Comparison of ENCODE assay signal across 22 cellular contexts in the genomic region with DNA sequence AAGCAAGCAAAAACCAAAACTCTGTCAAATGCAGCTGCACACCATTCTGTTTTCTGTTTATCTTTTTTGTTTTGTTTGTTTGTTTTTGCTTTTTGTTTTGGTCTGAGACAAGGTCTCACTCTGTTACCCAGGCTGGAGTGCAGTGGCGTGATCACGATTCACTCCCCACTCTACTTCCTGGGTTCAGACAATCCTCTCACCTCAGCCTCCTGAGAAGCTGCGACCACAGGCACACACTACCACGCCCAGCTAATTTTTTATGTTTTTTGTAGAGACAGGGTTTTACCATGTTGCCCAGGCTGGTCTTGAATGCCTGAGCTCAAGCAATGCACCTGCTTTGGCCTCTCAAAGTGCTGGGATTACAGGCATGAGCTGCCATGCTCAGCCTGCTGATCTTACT. TPM values are rescaled to one million over a fixed set of nuclear protein-coding genes. Genes with fewer than 3 reads are reported as not detected.
A peak's percentile ranks its signal among the peaks of the same experiment; 100 is the strongest.
DNase-seq lines count a peak whose midpoint lies in the region; ATAC-seq, FAIRE-seq and TF ChIP-seq lines count a peak whose summit lies in the region.
"Had no signal": no experiment of that assay in that cellular context is flagged by ENCODE, and none has a peak within 500 bp of the region (broad histone marks: within the 10 kb centered on the region; RNA-seq: fewer than 3 reads in every experiment).

No MANE protein-coding gene starts in this region.

- no peaks in the 10 kb centered on the region for H3K27me3 Mint-ChIP-seq in activated naive CD8-positive, alpha-beta T cell treated with anti-CD3 and anti-CD28 coated beads, Interleukin-2, amount 10 ng/mL, durations not matched to agents 7 days and 5 days
- H3K27me3 Mint-ChIP-seq in activated naive CD8-positive, alpha-beta T cell treated with anti-CD3 and anti-CD28 coated beads for 36 hours: no peaks in the 10 kb centered on the region
- no peaks in the 10 kb centered on the region for H3K27me3 Mint-ChIP-seq in activated T-helper 17 cell treated with anti-CD3 and anti-CD28 coated beads, Interleukin-2, amount 50 U/mL, for 72 hours
- no peaks in the 10 kb centered on the region for H3K27me3 Mint-ChIP-seq in stimulated activated memory B cell treated with anti-CD40 and anti-IgM and Interleukin-4, amounts not matched to agents 10 μg/mL and 1 μg/mL and 100 μg/mL, for 72 hours

- H3K36me3 ChIP-seq in KOPT-K1 (ENCODE audit: insufficient read depth, low read length): 0 out of 2 replicates have a peak, but pooled peaks cover 5% of the 10 kb centered on the region
- H3K36me3 ChIP-seq in BE2C: no peaks in the 10 kb centered on the region
- H3K36me3 ChIP-seq: heart right ventricle, WERI-Rb-1 had no signal

- no peaks in the 10 kb centered on the region for H3K4me1 ChIP-seq in BE2C
- H3K4me1 ChIP-seq: heart right ventricle, parathyroid adenoma had no signal

- DNase-seq in activated naive CD8-positive, alpha-beta T cell treated with anti-CD3 and anti-CD28 coated beads, Interleukin-2, amount 10 ng/mL, durations not matched to agents 7 days and 5 days: no peak
- DNase-seq in activated naive CD8-positive, alpha-beta T cell treated with anti-CD3 and anti-CD28 coated beads for 36 hours: no peak
- DNase-seq in anterior cingulate cortex (lab: John Stamatoyannopoulos, UW) (no peak), HTR-8/SVneo (ENCODE audit: insufficient read length, low spot score) (no peak), BE2C (no peak)
- DNase-seq: activated CD8-positive, alpha-beta memory T cell treated with anti-CD3 and anti-CD28 coated beads for 24 hours; heart right ventricle; nephron progenitor cell; right cardiac atrium; WERI-Rb-1 had no signal

- H3K4me3 Mint-ChIP-seq in activated naive CD8-positive, alpha-beta T cell treated with anti-CD3 and anti-CD28 coated beads, Interleukin-2, amount 10 ng/mL, durations not matched to agents 7 days and 5 days: peak overlapping the region; percentile 23
- no peak overlapping the region for H3K4me3 Mint-ChIP-seq in activated naive CD8-positive, alpha-beta T cell treated with anti-CD3 and anti-CD28 coated beads for 36 hours
- H3K4me3 Mint-ChIP-seq in activated T-helper 17 cell treated with anti-CD3 and anti-CD28 coated beads, Interleukin-2, amount 50 U/mL, for 72 hours: no peak overlapping the region
- no peak overlapping the region for H3K4me3 Mint-ChIP-seq in stimulated activated memory B cell treated with anti-CD40 and anti-IgM and Interleukin-4, amounts not matched to agents 10 μg/mL and 1 μg/mL and 100 μg/mL, for 72 hours
- H3K4me3 Mint-ChIP-seq: GM23338, nephron progenitor cell, type B pancreatic cell had no signal

- no peak overlapping the region for H3K4me3 ChIP-seq in BE2C (ENCODE audit: low read depth, low read length)
- H3K4me3 ChIP-seq: GM23338, heart right ventricle had no signal

- POLR2A ChIA-PET in activated naive CD8-positive, alpha-beta T cell treated with anti-CD3 and anti-CD28 coated beads, Interleukin-2, amount 10 ng/mL, durations not matched to agents 7 days and 5 days (lab: Charles Lee): interaction anchor here (1.0 to 1.1 kb wide), 3 partner anchors 9 to 44 kb away, joined by 3 to 6 read pairs (median 3); partner anchors contain the start of gene SLFN13

- no peak for FAIRE-seq in HTR-8/SVneo (lab: Jason Lieb, UNC)
- FAIRE-seq: astrocyte, HepG2 had no signal

- H3K27me3 ChIP-seq in BE2C: peaks cover 17% of the 10 kb centered on the region

- H3K36me3 Mint-ChIP-seq in activated naive CD8-positive, alpha-beta T cell treated with anti-CD3 and anti-CD28 coated beads, Interleukin-2, amount 10 ng/mL, durations not matched to agents 7 days and 5 days: peaks cover 69% of the 10 kb centered on the region
- H3K36me3 Mint-ChIP-seq in activated naive CD8-positive, alpha-beta T cell treated with anti-CD3 and anti-CD28 coated beads for 36 hours: peaks cover 35% of the 10 kb centered on the region
- peaks cover 22% of the 10 kb centered on the region for H3K36me3 Mint-ChIP-seq in activated T-helper 17 cell treated with anti-CD3 and anti-CD28 coated beads, Interleukin-2, amount 50 U/mL, for 72 hours (ENCODE audit: low read depth)
- no peaks in the 10 kb centered on the region for H3K36me3 Mint-ChIP-seq in stimulated activated memory B cell treated with anti-CD40 and anti-IgM and Interleukin-4, amounts not matched to agents 10 μg/mL and 1 μg/mL and 100 μg/mL, for 72 hours
- H3K36me3 Mint-ChIP-seq: type B pancreatic cell had no signal

- H3K27ac ChIP-seq in KOPT-K1 (ENCODE audit: low read depth, low read length, poor library complexity, severe bottlenecking): peak overlapping the region; percentile 52
- H3K27ac ChIP-seq: epithelial cell of prostate, heart right ventricle, parathyroid adenoma, WERI-Rb-1 had no signal

- H3K9me3 ChIP-seq in KOPT-K1 (ENCODE audit: insufficient read depth, low read length, poor library complexity, severe bottlenecking): no peaks in the 10 kb centered on the region
- H3K9me3 ChIP-seq in BE2C: no peaks in the 10 kb centered on the region

- TF ChIP-seq CTCF in BE2C (IDR thresholded peaks at IDR 0.05; ENCODE audit: low read depth, low read length): no peak

- H3K9me3 Mint-ChIP-seq in activated naive CD8-positive, alpha-beta T cell treated with anti-CD3 and anti-CD28 coated beads, Interleukin-2, amount 10 ng/mL, durations not matched to agents 7 days and 5 days: peaks cover 7% of the 10 kb centered on the region
- peaks cover 17% of the 10 kb centered on the region for H3K9me3 Mint-ChIP-seq in activated naive CD8-positive, alpha-beta T cell treated with anti-CD3 and anti-CD28 coated beads for 36 hours
- H3K9me3 Mint-ChIP-seq in activated T-helper 17 cell treated with anti-CD3 and anti-CD28 coated beads, Interleukin-2, amount 50 U/mL, for 72 hours: no peaks in the 10 kb centered on the region
- peaks cover 6% of the 10 kb centered on the region for H3K9me3 Mint-ChIP-seq in stimulated activated memory B cell treated with anti-CD40 and anti-IgM and Interleukin-4, amounts not matched to agents 10 μg/mL and 1 μg/mL and 100 μg/mL, for 72 hours
- H3K9me3 Mint-ChIP-seq: GM23338, type B pancreatic cell had no signal

- ATAC-seq in activated naive CD8-positive, alpha-beta T cell treated with anti-CD3 and anti-CD28 coated beads, Interleukin-2, amount 10 ng/mL, durations not matched to agents 7 days and 5 days (ENCODE audit: low read depth): peak; percentile 89
- peak; percentile 45 for ATAC-seq in activated T-helper 17 cell treated with anti-CD3 and anti-CD28 coated beads, Interleukin-2, amount 50 U/mL, for 72 hours (replicated peaks)
- peak; percentile 61 for ATAC-seq in stimulated activated memory B cell treated with anti-CD40 and anti-IgM and Interleukin-4, amounts not matched to agents 10 μg/mL and 1 μg/mL and 100 μg/mL, for 72 hours
- ATAC-seq: GM23338, heart right ventricle, HepG2, left lobe of liver, right cardiac atrium had no signal

- peak overlapping the region; percentile 71 for H3K27ac Mint-ChIP-seq in activated naive CD8-positive, alpha-beta T cell treated with anti-CD3 and anti-CD28 coated beads, Interleukin-2, amount 10 ng/mL, durations not matched to agents 7 days and 5 days
- no peak overlapping the region for H3K27ac Mint-ChIP-seq in activated naive CD8-positive, alpha-beta T cell treated with anti-CD3 and anti-CD28 coated beads for 36 hours
- no peak overlapping the region for H3K27ac Mint-ChIP-seq in activated T-helper 17 cell treated with anti-CD3 and anti-CD28 coated beads, Interleukin-2, amount 50 U/mL, for 72 hours
- H3K27ac Mint-ChIP-seq in stimulated activated memory B cell treated with anti-CD40 and anti-IgM and Interleukin-4, amounts not matched to agents 10 μg/mL and 1 μg/mL and 100 μg/mL, for 72 hours: no peak overlapping the region
- H3K27ac Mint-ChIP-seq: GM23338, nephron progenitor cell, type B pancreatic cell had no signal

- peaks cover 38% of the 10 kb centered on the region for H3K4me1 Mint-ChIP-seq in activated naive CD8-positive, alpha-beta T cell treated with anti-CD3 and anti-CD28 coated beads, Interleukin-2, amount 10 ng/mL, durations not matched to agents 7 days and 5 days
- H3K4me1 Mint-ChIP-seq in activated naive CD8-positive, alpha-beta T cell treated with anti-CD3 and anti-CD28 coated beads for 36 hours: peaks cover 22% of the 10 kb centered on the region
- peaks cover 35% of the 10 kb centered on the region for H3K4me1 Mint-ChIP-seq in activated T-helper 17 cell treated with anti-CD3 and anti-CD28 coated beads, Interleukin-2, amount 50 U/mL, for 72 hours
- H3K4me1 Mint-ChIP-seq in stimulated activated memory B cell treated with anti-CD40 and anti-IgM and Interleukin-4, amounts not matched to agents 10 μg/mL and 1 μg/mL and 100 μg/mL, for 72 hours: peaks cover 8% of the 10 kb centered on the region
- H3K4me1 Mint-ChIP-seq: GM23338, nephron progenitor cell had no signal

RNA-seq across cellular contexts. Expression of gene SLFN13, which starts 19.3 kb away (rescaled TPM):
- 10 to 100 TPM; 76.8 to 77.5 TPM for total RNA-seq in activated naive CD8-positive, alpha-beta T cell treated with anti-CD3 and anti-CD28 coated beads, Interleukin-2, amount 10 ng/mL, durations not matched to agents 7 days and 5 days
- total RNA-seq in activated naive CD8-positive, alpha-beta T cell treated with anti-CD3 and anti-CD28 coated beads for 36 hours: 10 to 100 TPM; 22.0 to 22.1 TPM
- 10 to 100 TPM; 38.2 to 58.6 TPM for total RNA-seq in activated T-helper 17 cell treated with anti-CD3 and anti-CD28 coated beads, Interleukin-2, amount 50 U/mL, for 72 hours
- not detected for polyA plus RNA-seq in BE2C (2012; ENCODE audit: insufficient read depth, insufficient read length, low read depth)
- total RNA-seq: SK-MEL-5 had no signal
- polyA plus RNA-seq: HepG2 had no signal

RNA-seq across cellular contexts. Expression of gene SLFN12, which starts 35.5 kb away (rescaled TPM):
- 10 to 100 TPM; 19.8 to 21.9 TPM for total RNA-seq in activated naive CD8-positive, alpha-beta T cell treated with anti-CD3 and anti-CD28 coated beads, Interleukin-2, amount 10 ng/mL, durations not matched to agents 7 days and 5 days
- total RNA-seq in activated naive CD8-positive, alpha-beta T cell treated with anti-CD3 and anti-CD28 coated beads for 36 hours: 1 to 10 TPM; 6.0 to 8.6 TPM
- 10 to 100 TPM; 10.4 to 13.5 TPM for total RNA-seq in activated T-helper 17 cell treated with anti-CD3 and anti-CD28 coated beads, Interleukin-2, amount 50 U/mL, for 72 hours
- polyA plus RNA-seq in BE2C (2012; ENCODE audit: insufficient read depth, insufficient read length, low read depth): not detected
- total RNA-seq: NCI-H460 had no signal
- polyA plus RNA-seq: HepG2 had no signal
